In the genomic region with DNA sequence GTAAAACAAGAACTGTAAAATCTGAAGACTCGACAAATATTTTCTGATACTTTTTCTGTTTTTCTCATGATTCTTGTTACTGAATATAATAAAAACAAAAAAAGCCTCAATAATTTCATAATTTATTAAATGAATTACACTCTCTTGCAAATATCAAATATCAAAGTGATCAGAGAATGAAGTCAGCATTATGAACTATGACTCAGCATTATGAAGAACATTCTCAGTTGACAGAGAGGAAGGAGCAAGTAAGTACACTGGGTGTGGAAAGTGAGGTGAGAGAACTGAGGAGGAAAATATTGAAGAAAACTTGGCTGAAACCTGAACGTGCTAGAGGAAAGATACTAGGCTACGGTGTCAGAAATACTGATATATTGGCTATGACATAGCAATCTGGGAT, we compare ENCODE assay signal across 1 cellular context.
TF ChIP-seq lines count a peak whose summit lies in the region.

No MANE protein-coding gene starts in this region.

TF ChIP-seq in GM23338, 12 proteins besides CTCF, POLR2A, EP300 and RAD21:
- TF ChIP-seq REST (IDR thresholded peaks at IDR 0.05; ENCODE audit: unreplicated experiment) (no peak), EZH2 (IDR thresholded peaks at IDR 0.05; ENCODE audit: low read depth, unreplicated experiment) (no peak), EZH2phosphoT487 (IDR thresholded peaks at IDR 0.05; ENCODE audit: unreplicated experiment) (no peak), NANOG (IDR thresholded peaks at IDR 0.05; ENCODE audit: borderline replicate concordance) (no peak), POLR2AphosphoS5 (IDR thresholded peaks at IDR 0.05; ENCODE audit: low read depth) (no peak), ZNF331 (CRISPR knock-in tag; IDR thresholded peaks at IDR 0.05; ENCODE audit: low read depth) (no peak), CREB1 (CRISPR knock-in tag; IDR thresholded peaks at IDR 0.05; ENCODE audit: low read depth) (no peak), ZNF462 (CRISPR knock-in tag; IDR thresholded peaks at IDR 0.05) (no peak), STAT1 (IDR thresholded peaks at IDR 0.05; ENCODE audit: unreplicated experiment) (no peak), JUNB (IDR thresholded peaks at IDR 0.05; ENCODE audit: unreplicated experiment) (no peak), ZNF114 (CRISPR knock-in tag; IDR thresholded peaks at IDR 0.05) (no peak), ETS1 (IDR thresholded peaks at IDR 0.05) (no peak)
